In the genomic region with DNA sequence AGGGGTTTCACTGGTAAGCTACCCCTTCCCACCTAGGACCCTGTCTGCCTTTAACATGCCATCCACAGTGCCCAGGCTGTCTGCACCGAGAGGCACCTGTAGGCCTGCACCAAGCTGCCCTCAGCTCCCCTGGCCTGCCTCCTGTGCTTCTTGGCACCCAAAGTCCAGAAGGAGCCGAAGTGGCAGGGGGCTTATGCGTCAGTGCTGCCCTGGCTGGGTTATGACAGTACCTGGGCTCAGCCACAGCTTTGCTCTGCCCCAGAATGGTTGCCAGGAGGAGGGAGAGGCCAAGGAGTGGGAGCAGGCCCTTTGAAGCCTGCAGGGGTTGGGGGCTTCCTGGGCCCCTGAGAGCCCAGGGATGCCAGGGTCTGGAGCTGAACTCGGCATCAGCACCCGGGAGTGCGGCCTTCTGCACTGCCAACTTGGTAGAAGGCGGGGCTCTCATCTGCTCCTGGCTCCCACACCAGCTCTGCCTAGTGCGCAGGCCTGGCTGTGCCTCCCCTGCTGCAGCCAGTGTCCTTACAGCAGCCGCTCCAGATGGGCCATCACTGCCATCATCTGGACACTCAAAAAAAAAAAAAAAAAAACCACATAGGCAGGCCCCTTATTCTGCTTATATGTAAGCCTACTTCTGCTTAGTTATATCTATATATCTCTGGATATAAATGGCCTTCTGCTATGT, we compare ENCODE assay signal across 19 cellular contexts.
DNase-seq lines count a peak whose midpoint lies in the region; ATAC-seq and TF ChIP-seq lines count a peak whose summit lies in the region.
"Had no signal": no experiment of that assay in that cellular context is flagged by ENCODE, and none has a peak within 500 bp of the region (broad histone marks: within the 10 kb centered on the region; RNA-seq: fewer than 3 reads in every experiment).

No MANE protein-coding gene starts in this region.

- no peaks in the 10 kb centered on the region for H3K36me3 Mint-ChIP-seq in neural progenitor cell
- H3K36me3 Mint-ChIP-seq: T-cell had no signal

- H3K4me3 Mint-ChIP-seq in neural progenitor cell, result no peak overlapping the region
- H3K4me3 Mint-ChIP-seq: B cell, T-cell had no signal

- no peaks in the 10 kb centered on the region for H4K20me1 ChIP-seq in neural progenitor cell (ENCODE audit: low read depth)

- H3K79me2 ChIP-seq in neural progenitor cell (ENCODE audit: low read depth), result no peaks in the 10 kb centered on the region

- H3K4me2 ChIP-seq in neural progenitor cell, result no peak overlapping the region

- H3K4me3 ChIP-seq in epithelial cell of proximal tubule (ENCODE audit: low read depth, low read length), result no peak overlapping the region
- H3K4me3 ChIP-seq in neural progenitor cell, result no peak overlapping the region
- H3K4me3 ChIP-seq: cardiac muscle cell, pancreas had no signal

- H3K9ac ChIP-seq in neural progenitor cell, result no peak overlapping the region

- no peaks in the 10 kb centered on the region for H3K36me3 ChIP-seq in neural progenitor cell
- H3K36me3 ChIP-seq: cardiac muscle cell, pancreas had no signal

- H3K27me3 Mint-ChIP-seq in neural progenitor cell (ENCODE audit: insufficient read depth, low read depth), result no peaks in the 10 kb centered on the region
- H3K27me3 Mint-ChIP-seq: B cell, T-cell had no signal

- ATAC-seq in GM19395 (IDR thresholded peaks at IDR 0.05; ENCODE audit: unreplicated experiment), result no peak
- ATAC-seq: pancreas, T-cell had no signal

- no peaks in the 10 kb centered on the region for H3K4me1 ChIP-seq in neural progenitor cell
- H3K4me1 ChIP-seq: pancreas had no signal

- H2AFZ ChIP-seq in neural progenitor cell (replicated peaks), result peak overlapping the region; percentile 57

- no peak overlapping the region for H3K27ac ChIP-seq in neural progenitor cell
- H3K27ac ChIP-seq: 22Rv1, cardiac muscle cell, pancreas had no signal

- no peak overlapping the region for H3K27ac Mint-ChIP-seq in neural progenitor cell
- H3K27ac Mint-ChIP-seq: B cell, T-cell had no signal

- H3K9me3 Mint-ChIP-seq in neural progenitor cell, result peaks cover 2% of the 10 kb centered on the region

- TF ChIP-seq CTCF in epithelial cell of proximal tubule (conservative IDR thresholded peaks at IDR 0.05; ENCODE audit: low read depth, low read length) (peak; percentile 18), neural progenitor cell (IDR thresholded peaks at IDR 0.05) (peak; percentile 36)

- DNase-seq in DMS53 (lab: John Stamatoyannopoulos, UW), result peak; percentile 0
- no peak for DNase-seq in DMS53 treated with DMSO at 0.1 percent for 48 hours (lab: John Stamatoyannopoulos, UW; ENCODE audit: unreplicated experiment)
- DNase-seq in NCI-H524 treated with DMSO at 0.1 percent for 48 hours (lab: John Stamatoyannopoulos, UW), result peak; percentile 84
- DNase-seq in epithelial cell of proximal tubule (ENCODE audit: low read depth), result no peak
- peak; percentile 67 for DNase-seq in neural progenitor cell (ENCODE audit: low spot score)
- DNase-seq in activated CD4-positive, CD25-positive, alpha-beta regulatory T cell (lab: John Stamatoyannopoulos, UW), result no peak
- DNase-seq in NCI-H2107 (lab: John Stamatoyannopoulos, UW), result no peak
- DNase-seq: activated CD4-positive, alpha-beta T cell treated with anti-CD3 and anti-CD28 coated beads, Interleukin-2, amount 50 U/mL, for 4 hours; activated gamma-delta T cell; COR-L47; erythroblast; KG1; NCI-H1048; T-cell had no signal

- H3F3A ChIP-seq in neural progenitor cell (ENCODE audit: low read depth), result no peaks in the 10 kb centered on the region

- H3K27me3 ChIP-seq in neural progenitor cell, result no peaks in the 10 kb centered on the region
- H3K27me3 ChIP-seq: cardiac muscle cell, pancreas had no signal

- H3K4me1 Mint-ChIP-seq in neural progenitor cell, result peaks cover 3% of the 10 kb centered on the region
- H3K4me1 Mint-ChIP-seq: B cell, T-cell had no signal

- no peaks in the 10 kb centered on the region for H3K9me3 ChIP-seq in neural progenitor cell (ENCODE audit: low read depth)
- H3K9me3 ChIP-seq: pancreas had no signal

Comparison
In these comparisons a context has a peak if more than half of its experiments do, and no peak if none do; other contexts are left out.
1. DNase-seq: peak in DMS53 (single experiment), NCI-H524 treated with DMSO at 0.1 percent for 48 hours (single experiment) and neural progenitor cell (single experiment); none in DMS53 treated with DMSO at 0.1 percent for 48 hours (single experiment), epithelial cell of proximal tubule (single experiment), activated CD4-positive, CD25-positive, alpha-beta regulatory T cell (0 of 4) and NCI-H2107 (single experiment).